9 cellular contexts compared by ENCODE assay signal in the genomic region with DNA sequence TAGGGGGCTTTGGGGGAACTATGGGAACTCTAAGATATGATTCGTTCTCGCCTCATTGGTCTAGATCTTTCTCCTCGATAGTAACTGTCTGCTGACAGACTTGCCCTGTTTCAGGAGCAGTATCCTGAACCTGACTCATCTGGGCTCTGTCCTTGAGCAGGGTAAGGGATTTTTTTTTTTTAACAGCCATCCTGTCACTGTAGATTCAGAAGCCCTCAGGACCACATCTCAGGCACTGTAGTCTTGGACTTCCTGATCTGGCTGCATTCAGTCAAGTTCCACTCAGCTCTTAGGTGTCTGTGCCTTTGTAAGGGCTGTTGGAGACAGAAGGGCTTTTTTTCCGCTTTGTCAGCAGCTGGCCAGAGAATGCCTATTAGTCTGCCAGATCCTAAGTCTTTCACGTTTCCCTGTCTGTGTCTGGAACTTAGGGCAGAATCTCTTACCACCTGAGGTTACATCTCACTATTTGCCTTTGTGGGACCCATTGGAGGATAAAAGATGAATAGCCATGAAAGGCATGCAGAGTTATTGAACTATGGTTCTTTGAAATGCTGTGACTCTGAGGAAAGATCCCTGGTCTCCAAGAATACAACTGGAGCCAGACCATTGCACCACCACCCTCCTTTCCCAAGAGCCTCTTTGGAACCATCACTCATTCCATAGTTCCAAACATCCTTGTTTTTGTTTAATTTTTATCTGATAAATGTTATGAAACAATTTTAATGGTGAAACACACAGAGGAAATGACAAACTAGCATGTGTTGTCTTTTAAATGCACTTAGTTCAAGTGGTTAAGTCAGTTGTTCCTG. TPM values are rescaled to one million over a fixed set of nuclear protein-coding genes. Genes with fewer than 3 reads are reported as not detected.
DNase-seq lines count a peak whose midpoint lies in the region; ATAC-seq, FAIRE-seq and TF ChIP-seq lines count a peak whose summit lies in the region.
"Had no signal": no experiment of that assay in that cellular context is flagged by ENCODE, and none has a peak within 500 bp of the region (broad histone marks: within the 10 kb centered on the region; RNA-seq: fewer than 3 reads in every experiment).

No MANE protein-coding gene starts in this region.

- TF ChIP-seq EP300 in esophagus muscularis mucosa (IDR thresholded peaks at IDR 0.05), result no peak

- no peak overlapping the region for H3K4me3 ChIP-seq in esophagus muscularis mucosa

- ATAC-seq in omental fat pad (ENCODE audit: low FRiP score), result peak; percentile 45

- peak; percentile 53 for DNase-seq in DMS153 treated with DMSO at 0.1 percent for 48 hours (lab: John Stamatoyannopoulos, UW; ENCODE audit: unreplicated experiment)
- DNase-seq in NCI-H510A (lab: John Stamatoyannopoulos, UW), result peak; percentile 99
- DNase-seq in esophagus muscularis mucosa (ENCODE audit: extremely low spot score), result no peak
- no peak for DNase-seq in omental fat pad (ENCODE audit: low spot score)
- no peak for DNase-seq in GM20000 (ENCODE audit: low spot score)
- DNase-seq in SHP77 treated with DMSO at 0.1 percent for 48 hours (lab: John Stamatoyannopoulos, UW), result no peak
- DNase-seq in NOMO-1 (lab: John Stamatoyannopoulos, UW; ENCODE audit: unreplicated experiment in 2 of 2), result no peak
- DNase-seq in GM12891 (ENCODE audit: insufficient read length, low spot score), result no peak

- no peak for TF ChIP-seq CTCF in esophagus muscularis mucosa (IDR thresholded peaks at IDR 0.05)
- TF ChIP-seq CTCF in omental fat pad (IDR thresholded peaks at IDR 0.05), result no peak
- no peak for TF ChIP-seq CTCF in GM20000 (IDR thresholded peaks at IDR 0.05; ENCODE audit: extremely low read depth, missing control alignments)

- H3K27ac ChIP-seq in esophagus muscularis mucosa (replicated peaks in 1 of 4), result peak overlapping the region; percentile 35 to 73 (median 73)

- no peaks in the 10 kb centered on the region for H3K36me3 ChIP-seq in esophagus muscularis mucosa

- H3K27me3 ChIP-seq in esophagus muscularis mucosa, result no peaks in the 10 kb centered on the region

- FAIRE-seq in GM12891 (lab: Jason Lieb, UNC), result no peak
- FAIRE-seq: GM12892 had no signal

- TF ChIP-seq POLR2A in esophagus muscularis mucosa (IDR thresholded peaks at IDR 0.05; ENCODE audit: low read depth) (no peak), GM12891 (IDR thresholded peaks at IDR 0.05; ENCODE audit: low read depth, low read length) (no peak)

- peaks cover 67 to 98% (median 97%) of the 10 kb centered on the region in 4 donors for H3K4me1 ChIP-seq in esophagus muscularis mucosa

- intact Hi-C loops in esophagus muscularis mucosa (cut with DNase I), result no loop called here

- H3K9me3 ChIP-seq in esophagus muscularis mucosa, result no peaks in the 10 kb centered on the region

- WGBS in esophagus muscularis mucosa, result 59% methylated on average over 5 of the region's 5 CpGs

TF ChIP-seq in GM12891, 5 proteins besides CTCF, POLR2A, EP300 and RAD21:
- TF ChIP-seq SPI1 (IDR thresholded peaks at IDR 0.05; ENCODE audit: low read depth, low read length), result no peak
- TF ChIP-seq POLR2AphosphoS5 (IDR thresholded peaks at IDR 0.05; ENCODE audit: low read depth, low read length), result no peak
- no peak for TF ChIP-seq PAX5 (IDR thresholded peaks at IDR 0.05; ENCODE audit: insufficient read depth, low read length, severe bottlenecking)
- no peak for TF ChIP-seq TAF1 (IDR thresholded peaks at IDR 0.05; ENCODE audit: low read depth, low read length)
- no peak for TF ChIP-seq POU2F2 (IDR thresholded peaks at IDR 0.05; ENCODE audit: low read depth, low read length)
TF ChIP-seq in GM12891: peak in this region for 0.

RNA-seq across cellular contexts. Expression of a gene that starts 49.7 kb away (rescaled TPM):
- 100 to 1,000 TPM; 386 to 627 (median 576) TPM for total RNA-seq in esophagus muscularis mucosa
- total RNA-seq in omental fat pad, result 100 to 1,000 TPM; 230 to 378 (median 300) TPM
- polyA plus RNA-seq in GM12891 (2012; ENCODE audit: low read depth, missing spikeins), result 41.6 TPM

Comparison
In these comparisons a context has a peak if more than half of its experiments do, and no peak if none do; other contexts are left out.
1. DNase-seq: peak in DMS153 treated with DMSO at 0.1 percent for 48 hours (single experiment) and NCI-H510A (single experiment); none in esophagus muscularis mucosa (single experiment), omental fat pad (single experiment), GM20000 (single experiment), SHP77 treated with DMSO at 0.1 percent for 48 hours (single experiment), NOMO-1 (0 of 2) and GM12891 (single experiment).